6 cellular contexts compared by ENCODE assay signal in the genomic region with DNA sequence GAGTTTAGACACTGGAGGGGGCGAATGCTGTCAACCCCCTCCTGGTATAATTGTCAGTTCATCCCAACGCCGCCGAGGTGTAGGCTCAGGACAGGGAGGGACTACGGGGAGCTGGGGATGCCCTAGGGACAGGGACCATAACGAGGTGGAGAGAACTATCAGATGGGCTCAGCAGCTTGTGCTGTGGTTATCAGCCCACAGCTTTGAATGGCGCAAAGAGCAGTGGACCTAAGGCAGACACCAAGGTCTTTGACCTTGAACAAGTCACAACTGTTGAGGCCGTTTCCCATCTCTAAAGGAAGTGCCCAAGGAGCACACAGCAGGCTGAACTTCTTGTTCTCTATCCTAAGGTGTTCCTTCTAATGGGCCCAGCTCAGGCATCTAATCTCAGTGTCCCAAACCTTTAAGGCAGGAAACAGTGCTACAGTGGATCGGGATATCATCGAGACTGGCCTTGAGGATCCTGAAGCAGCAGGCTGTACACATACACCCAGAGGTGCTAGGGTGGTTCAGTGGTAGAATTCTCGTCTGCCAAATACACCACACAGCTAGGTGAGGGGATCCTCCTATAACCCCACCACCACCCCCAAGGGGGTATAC. TPM values are rescaled to one million over a fixed set of nuclear protein-coding genes. Genes with fewer than 3 reads are reported as not detected.
A peak's percentile ranks its signal among the peaks of the same experiment; 100 is the strongest.
DNase-seq lines count a peak whose midpoint lies in the region; ATAC-seq and TF ChIP-seq lines count a peak whose summit lies in the region.

No MANE protein-coding gene starts in this region.

- peaks cover 6% of the 10 kb centered on the region for H3K4me1 ChIP-seq in IMR-90 (ENCODE audit: control insufficient read depth, insufficient read depth, low read length)

- no peak for TF ChIP-seq POLR2A in IMR-90 (IDR thresholded peaks at IDR 0.05; ENCODE audit: low read depth, low read length)

- in situ Hi-C loops in IMR-90 (cut with MboI; ENCODE audit: low sequenced_read_pairs): no loop called here

- H3K9me1 ChIP-seq in IMR-90 (ENCODE audit: insufficient read depth, low read length): 0 out of 2 replicates have a peak, but pooled peaks cover 4% of the 10 kb centered on the region

- TF ChIP-seq RAD21 in IMR-90 (IDR thresholded peaks at IDR 0.05; ENCODE audit: low read length): no peak

- H2BK15ac ChIP-seq in IMR-90 (ENCODE audit: low read depth, low read length): no peak overlapping the region

- POLR2A ChIA-PET in IMR-90 (lab: Charles Lee; ENCODE audit: unreplicated experiment): interaction anchor here (0.5 to 2.2 kb wide), 8 partner anchors 9 to 206 kb away, joined by 3 to 15 read pairs (median 5); partner anchors contain the start of genes B3GAT3, EEF1G and MTA2

- H2BK120ac ChIP-seq in IMR-90 (ENCODE audit: low read depth, low read length): no peak overlapping the region

- ATAC-seq in IMR-90 (ENCODE audit: low read depth) (no peak; the same call in 1 of the 2 replicates), HG02884 (IDR thresholded peaks at IDR 0.05; ENCODE audit: unreplicated experiment) (no peak)

- H3K36me3 ChIP-seq in IMR-90 (ENCODE audit: control insufficient read depth, insufficient read depth, low read length): peaks cover 41% of the 10 kb centered on the region

- H3K4me1 Mint-ChIP-seq in osteocyte (ENCODE audit: unreplicated experiment): peaks cover 33% of the 10 kb centered on the region

- H3K36me3 Mint-ChIP-seq in osteocyte (ENCODE audit: unreplicated experiment): peaks cover 24% of the 10 kb centered on the region

- peak overlapping the region; percentile 52 to 63; a peak in 3 of 4 replicates for H4K8ac ChIP-seq in IMR-90 (ENCODE audit: low read depth in 2 of 2, low read length in 2 of 2)

- H3K18ac ChIP-seq in IMR-90 (ENCODE audit: low read depth, low read length): no peak overlapping the region

- peak overlapping the region; percentile 4; the same call in 1 of the 2 replicates for H4K5ac ChIP-seq in IMR-90 (ENCODE audit: low read depth, low read length)

- no peak for TF ChIP-seq CTCF in IMR-90 (conservative IDR thresholded peaks at IDR 0.05; ENCODE audit: low read depth, low read length)
- no peak for TF ChIP-seq CTCF in osteocyte (IDR thresholded peaks at IDR 0.05)

- H3K4me3 Mint-ChIP-seq in osteocyte (ENCODE audit: unreplicated experiment): peak overlapping the region; percentile 90

- H3K4me3 ChIP-seq in IMR-90 (ENCODE audit: insufficient read depth, low read depth, low read length): peak overlapping the region; percentile 43

- 5% methylated on average over 3 of the region's 11 CpGs; no CpG with 5 or more reads in 1 of the 2 experiments for WGBS in IMR-90 (ENCODE audit: extremely low coverage in 2 of 2, insufficient read length in 1 of 2), 2 experiments

- no peaks in the 10 kb centered on the region for H3K27me3 Mint-ChIP-seq in osteocyte (ENCODE audit: unreplicated experiment)

- H3K79me1 ChIP-seq in IMR-90 (ENCODE audit: low read depth in 1 of 2, low read length in 2 of 2): peaks cover 19 to 45% of the 10 kb centered on the region in 2 experiments

- peak overlapping the region; percentile 96 for H2AFZ ChIP-seq in IMR-90 (replicated peaks; ENCODE audit: low read length, poor library complexity)

- CTCF ChIA-PET in IMR-90 (lab: Yijun Ruan, JAX): interaction anchor here (0.6 to 1.9 kb wide), 6 partner anchors 19 to 168 kb away, joined by 3 to 5 read pairs (median 4); partner anchors contain the start of genes B3GAT3, EML3 and ROM1

- H4K20me1 ChIP-seq in IMR-90 (ENCODE audit: insufficient read depth, low read length): peaks cover 5% of the 10 kb centered on the region; the same call in 1 of the 2 replicates

- H3K4me2 ChIP-seq in IMR-90 (ENCODE audit: low read depth, low read length): peak overlapping the region; percentile 57

- peak overlapping the region; percentile 42; the same call in 1 of the 2 replicates for H4K91ac ChIP-seq in IMR-90 (ENCODE audit: insufficient read depth, low read depth, low read length)

- H3K27ac ChIP-seq in IMR-90 (ENCODE audit: insufficient read depth, low read length): peak overlapping the region; percentile 44

- H2AK5ac ChIP-seq in IMR-90 (ENCODE audit: low read depth, low read length): peak overlapping the region; percentile 53

- no TSS peak for BruUV-seq in IMR-90 (replicated peaks; lab: Mats Ljungman, UMichigan)

- intact Hi-C loops in IMR-90 (cut with micrococcal nuclease) (loop anchor here (10.0 kb wide), 1 partner anchor 102 kb away; no protein-coding TSS in a partner anchor), posterior vena cava (cut with DNase I) (no loop called here)

- peak overlapping the region; percentile 89 for H2AK9ac ChIP-seq in IMR-90 (replicated peaks; ENCODE audit: low read depth, low read length, poor library complexity)

- no peak overlapping the region for H2BK20ac ChIP-seq in IMR-90 (ENCODE audit: low read depth, low read length)

- H3K4ac ChIP-seq in IMR-90 (ENCODE audit: low read depth, low read length): peak overlapping the region; percentile 37

- H3K9ac ChIP-seq in IMR-90 (ENCODE audit: low read depth, low read length): peak overlapping the region; percentile 43

- peak overlapping the region; percentile 24 for H3K23ac ChIP-seq in IMR-90 (ENCODE audit: low read depth, low read length)

- peak overlapping the region; percentile 96 for H3K27ac Mint-ChIP-seq in osteocyte (ENCODE audit: unreplicated experiment)

- peak overlapping the region; percentile 11 for H2BK5ac ChIP-seq in IMR-90 (ENCODE audit: low read depth, low read length, poor library complexity, severe bottlenecking)

- H3K9me3 Mint-ChIP-seq in osteocyte (ENCODE audit: unreplicated experiment): no peaks in the 10 kb centered on the region

- no peaks in the 10 kb centered on the region for H3K9me3 ChIP-seq in IMR-90 (ENCODE audit: control insufficient read depth, insufficient read depth, low read length)

- no peaks in the 10 kb centered on the region for H3K27me3 ChIP-seq in IMR-90 (ENCODE audit: control insufficient read depth, insufficient read depth, low read length)

- dilution Hi-C loops in IMR-90 (cut with HindIII; ENCODE audit: low sequenced_read_pairs, unreplicated experiment): no loop called here

- no peak for DNase-seq in IMR-90
- DNase-seq in cerebellar cortex (ENCODE audit: low spot score): peak; percentile 40
- no peak for DNase-seq in osteocyte (ENCODE audit: extremely low spot score, unreplicated experiment)
- no peak for DNase-seq in posterior vena cava (ENCODE audit: low spot score)
- no peak for DNase-seq in inferior parietal cortex (ENCODE audit: extremely low spot score)

- H3K56ac ChIP-seq in IMR-90 (ENCODE audit: extremely low read depth, insufficient read depth, low read length): peak overlapping the region; percentile 16; the same call in 1 of the 2 replicates

- H3K14ac ChIP-seq in IMR-90 (replicated peaks; ENCODE audit: low read depth, low read length): peak overlapping the region; percentile 8; the same call in 1 of the 2 replicates

TF ChIP-seq in IMR-90, 13 proteins besides CTCF, POLR2A, EP300 and RAD21 (continues in another document):
- TF ChIP-seq MXI1 (IDR thresholded peaks at IDR 0.05; ENCODE audit: borderline replicate concordance, low read depth, low read length) (no peak), NFE2L2 (IDR thresholded peaks at IDR 0.05; ENCODE audit: low read depth, low read length) (no peak), SMC3 (IDR thresholded peaks at IDR 0.05; ENCODE audit: low read depth, low read length) (no peak), MAFK (IDR thresholded peaks at IDR 0.05; ENCODE audit: low read depth, low read length) (no peak), CEBPB (IDR thresholded peaks at IDR 0.05; ENCODE audit: low read depth, low read length) (no peak), USF2 (IDR thresholded peaks at IDR 0.05; ENCODE audit: low read depth, low read length) (no peak), MAZ (IDR thresholded peaks at IDR 0.05; ENCODE audit: borderline replicate concordance, low read depth, low read length) (no peak), FOS (IDR thresholded peaks at IDR 0.05; ENCODE audit: low read depth, low read length) (no peak), RCOR1 (IDR thresholded peaks at IDR 0.05; ENCODE audit: insufficient replicate concordance, low read length) (no peak), CHD1 (IDR thresholded peaks at IDR 0.05; ENCODE audit: low read depth, low read length) (no peak)

RNA-seq across cellular contexts. Expression of gene TUT1, which starts 1.0 kb away (rescaled TPM):
- total RNA-seq in IMR-90 (2012; rRNA removed): 3.3 and 4.3 TPM in 2 replicates
- polyA plus RNA-seq in IMR-90 (2012; rRNA removed): 10.1 TPM in 2 replicates
- 8.4 and 9.3 TPM in 2 replicates for polyA plus RNA-seq in IMR-90 (2012; cell fraction: cytosol; rRNA removed)
- polyA plus RNA-seq in IMR-90 (2012; cell fraction: nucleus; rRNA removed; ENCODE audit: low replicate concordance): 42.6 and 48.7 TPM in 2 replicates
- total RNA-seq in osteocyte: 12.7 and 15.6 TPM in 2 replicates
- 10 to 100 TPM; 10.7 to 14.1 TPM for total RNA-seq in posterior vena cava

RNA-seq across cellular contexts. Expression of gene MTA2, which starts 9.3 kb away (rescaled TPM):
- 126 and 136 TPM in 2 replicates for total RNA-seq in IMR-90 (2012; rRNA removed)
- 28.0 and 34.8 TPM in 2 replicates for polyA plus RNA-seq in IMR-90 (2012; rRNA removed)
- 14.4 and 18.0 TPM in 2 replicates for polyA plus RNA-seq in IMR-90 (2012; cell fraction: cytosol; rRNA removed)
- 35.6 and 60.7 TPM in 2 replicates for polyA plus RNA-seq in IMR-90 (2012; cell fraction: nucleus; rRNA removed; ENCODE audit: low replicate concordance)
- 91.6 and 107 TPM in 2 replicates for total RNA-seq in osteocyte
- 10 to 100 TPM; 56.5 to 67.2 TPM for total RNA-seq in posterior vena cava

RNA-seq across cellular contexts. Expression of gene EEF1G, which starts 18.6 kb away (rescaled TPM):
- total RNA-seq in IMR-90 (2012; rRNA removed) (1,598 and 1,857 TPM in 2 replicates), osteocyte (1,404 TPM in 2 replicates), posterior vena cava (100 to 1,000 TPM; 706 to 749 TPM)
- 1,684 and 1,697 TPM in 2 replicates for polyA plus RNA-seq in IMR-90 (2012; rRNA removed)
- polyA plus RNA-seq in IMR-90 (2012; cell fraction: cytosol; rRNA removed): 1,447 and 1,704 TPM in 2 replicates
- 506 and 710 TPM in 2 replicates for polyA plus RNA-seq in IMR-90 (2012; cell fraction: nucleus; rRNA removed; ENCODE audit: low replicate concordance)

RNA-seq across cellular contexts. Expression of gene EML3, which starts 20.3 kb away (rescaled TPM):
- 4.4 and 5.0 TPM in 2 replicates for total RNA-seq in IMR-90 (2012; rRNA removed)
- 24.7 and 26.1 TPM in 2 replicates for polyA plus RNA-seq in IMR-90 (2012; rRNA removed)
- 13.6 and 18.0 TPM in 2 replicates for polyA plus RNA-seq in IMR-90 (2012; cell fraction: cytosol; rRNA removed)
- polyA plus RNA-seq in IMR-90 (2012; cell fraction: nucleus; rRNA removed; ENCODE audit: low replicate concordance): 158 and 257 TPM in 2 replicates
- total RNA-seq in osteocyte: 78.8 and 80.9 TPM in 2 replicates
- 10 to 100 TPM; 58.7 to 63.8 TPM for total RNA-seq in posterior vena cava

RNA-seq across cellular contexts. Expression of gene ROM1, which starts 20.7 kb away (rescaled TPM):
- total RNA-seq in IMR-90 (2012; rRNA removed): 2.2 TPM in 2 replicates
- polyA plus RNA-seq in IMR-90 (2012; rRNA removed): 1.7 and 2.5 TPM in 2 replicates
- 3.4 and 3.8 TPM in 2 replicates for polyA plus RNA-seq in IMR-90 (2012; cell fraction: cytosol; rRNA removed)
- polyA plus RNA-seq in IMR-90 (2012; cell fraction: nucleus; rRNA removed; ENCODE audit: low replicate concordance): 2.1 and 3.1 TPM in 2 replicates
- 3.3 and 4.4 TPM in 2 replicates for total RNA-seq in osteocyte
- total RNA-seq in posterior vena cava: 1 to 10 TPM; 7.1 to 9.7 TPM
